Comparison of ENCODE assay signal across 22 cellular contexts in the genomic region with DNA sequence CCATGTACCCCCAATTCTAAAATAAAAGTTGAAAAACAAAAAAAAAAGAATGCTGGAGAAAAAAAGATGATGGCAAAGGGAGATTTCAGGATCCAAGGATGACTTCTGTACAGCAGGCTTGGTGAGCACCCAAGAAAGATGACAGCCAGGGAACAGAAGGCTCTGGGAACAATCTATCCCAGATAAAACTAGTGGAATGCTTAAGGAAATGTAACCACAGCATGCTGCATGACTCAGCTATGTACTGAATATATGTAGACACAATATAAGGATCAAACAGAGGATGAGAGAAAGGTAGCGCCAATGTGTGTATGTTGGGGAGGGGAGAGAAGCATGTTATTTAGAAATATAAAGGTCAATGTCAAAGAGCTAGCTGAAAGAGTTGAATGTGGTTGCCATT.
DNase-seq lines count a peak whose midpoint lies in the region; ATAC-seq and TF ChIP-seq lines count a peak whose summit lies in the region.
"Had no signal": no experiment of that assay in that cellular context is flagged by ENCODE, and none has a peak within 500 bp of the region (broad histone marks: within the 10 kb centered on the region; RNA-seq: fewer than 3 reads in every experiment).

No MANE protein-coding gene starts in this region.

- H3K4me1 ChIP-seq in osteoblast (ENCODE audit: insufficient read depth, low read length) (no peaks in the 10 kb centered on the region), gastroesophageal sphincter (no peaks in the 10 kb centered on the region)
- H3K4me1 ChIP-seq: Caco-2 had no signal

- H4K20me1 ChIP-seq in osteoblast (ENCODE audit: insufficient read depth, low read length) = no peaks in the 10 kb centered on the region

- H2AFZ ChIP-seq in osteoblast (ENCODE audit: low read length) = no peak overlapping the region

- no peak for TF ChIP-seq CTCF in choroid plexus epithelial cell (conservative IDR thresholded peaks at IDR 0.05; ENCODE audit: low read depth, low read length)
- no peak for TF ChIP-seq CTCF in osteoblast (IDR thresholded peaks at IDR 0.05; ENCODE audit: extremely low read depth, low read depth, low read length)
- no peak for TF ChIP-seq CTCF in gastroesophageal sphincter (IDR thresholded peaks at IDR 0.05)

- H3K4me3 ChIP-seq in choroid plexus epithelial cell (ENCODE audit: low read depth, low read length) = no peak overlapping the region
- no peak overlapping the region for H3K4me3 ChIP-seq in osteoblast (ENCODE audit: insufficient read depth, low read length)
- no peak overlapping the region for H3K4me3 ChIP-seq in gastroesophageal sphincter

- no peak overlapping the region for H3K27ac ChIP-seq in osteoblast (ENCODE audit: low read depth, low read length)
- H3K27ac ChIP-seq in gastroesophageal sphincter = no peak overlapping the region
- H3K27ac ChIP-seq: C4-2B, HL-60 had no signal

- H3K9me3 ChIP-seq in osteoblast (ENCODE audit: low read depth, low read length) (no peaks in the 10 kb centered on the region), gastroesophageal sphincter (no peaks in the 10 kb centered on the region)
- H3K9me3 ChIP-seq: SK-N-SH had no signal

- no peak overlapping the region for H3K4me2 ChIP-seq in osteoblast (ENCODE audit: insufficient read depth, low read length)
- H3K4me2 ChIP-seq: SK-N-SH had no signal

- no peaks in the 10 kb centered on the region for H3K27me3 ChIP-seq in osteoblast (ENCODE audit: insufficient read depth, low read length)
- no peaks in the 10 kb centered on the region for H3K27me3 ChIP-seq in gastroesophageal sphincter

- WGBS in gastroesophageal sphincter (ENCODE audit: low coverage in 1 of 2), 2 donors = 100% methylated on average over 1 of the region's 1 CpG

- no peaks in the 10 kb centered on the region for H3K36me3 ChIP-seq in osteoblast (ENCODE audit: insufficient read depth, low read length)
- H3K36me3 ChIP-seq in gastroesophageal sphincter = no peaks in the 10 kb centered on the region

- H3K79me2 ChIP-seq in osteoblast (ENCODE audit: insufficient read depth, low read length) = no peaks in the 10 kb centered on the region

- ATAC-seq in gastroesophageal sphincter = no peak
- ATAC-seq: CD8-positive, alpha-beta T cell; HCT116 had no signal

- no peak for TF ChIP-seq EP300 in gastroesophageal sphincter (IDR thresholded peaks at IDR 0.05)

- TF ChIP-seq POLR2A in gastroesophageal sphincter (IDR thresholded peaks at IDR 0.05) = no peak

- DNase-seq in Ammon's horn (ENCODE audit: low spot score) (peak; percentile 4), amniotic epithelial cell (ENCODE audit: low read depth) (peak; percentile 45), choroid plexus epithelial cell (ENCODE audit: low read depth) (peak; percentile 13), inferior parietal cortex (ENCODE audit: extremely low spot score) (peak; percentile 14), osteoblast (ENCODE audit: insufficient read length, low spot score, missing footprints) (no peak), AML-193 (lab: John Stamatoyannopoulos, UW) (no peak)
- no peak for DNase-seq in activated naive CD4-positive, alpha-beta T cell treated with anti-CD3 and anti-CD28 coated beads, Interleukin-2, amount 50 U/mL, for 16 hours
- DNase-seq: Caco-2; CD8-positive, alpha-beta T cell; DMS79 treated with DMSO at 0.1 percent for 48 hours; GF-D8; NCI-H1092; NCI-H1417 treated with DMSO at 0.1 percent for 48 hours; NCI-H1694 treated with DMSO at 0.1 percent for 48 hours; NCI-H2081; NCI-H2227 treated with DMSO at 0.1 percent for 48 hours; NCI-H526 treated with DMSO at 0.1 percent for 48 hours; SK-N-SH had no signal

Comparison
In these comparisons a context has a peak if more than half of its experiments do, and no peak if none do; other contexts are left out.
1. DNase-seq: peak in Ammon's horn (single experiment), amniotic epithelial cell (single experiment), choroid plexus epithelial cell (single experiment) and inferior parietal cortex (single experiment); none in osteoblast (single experiment), activated naive CD4-positive, alpha-beta T cell treated with anti-CD3 and anti-CD28 coated beads, Interleukin-2, amount 50 U/mL, for 16 hours (single experiment) and AML-193 (0 of 2).